8 cellular contexts compared by ENCODE assay signal in genomic region chr2:234488913-234489451, GRCh38.
DNase-seq lines count a peak whose midpoint lies in the region; ATAC-seq lines count a peak whose summit lies in the region.

No MANE protein-coding gene starts in this region.

- peak; percentile 77 for DNase-seq in activated T-cell treated with anti-CD3 and anti-CD28 coated beads, Interleukin-2, amount 50 U/mL, for 48 hours
- DNase-seq in stimulated activated CD4-positive, alpha-beta T cell treated with anti-CD3 and anti-CD28 coated beads, Interleukin-4, amount 100 ng/mL, for 1 hour = peak; percentile 48
- DNase-seq in NCI-H748 treated with DMSO at 0.1 percent for 48 hours (lab: John Stamatoyannopoulos, UW) = no peak
- no peak for DNase-seq in NCI-H1105 treated with DMSO at 0.1 percent for 48 hours (lab: John Stamatoyannopoulos, UW)
- DNase-seq in iPS-NIHi11 (ENCODE audit: low spot score) = no peak
- DNase-seq in DMS153 treated with DMSO at 0.1 percent for 48 hours (lab: John Stamatoyannopoulos, UW; ENCODE audit: unreplicated experiment) = no peak

- ATAC-seq in GM19372 (IDR thresholded peaks at IDR 0.05; ENCODE audit: low read depth, unreplicated experiment) = peak; percentile 50
- ATAC-seq in HG03432 (IDR thresholded peaks at IDR 0.05; ENCODE audit: unreplicated experiment) = peak; percentile 70

Comparison
In these comparisons a context has a peak if more than half of its experiments do, and no peak if none do; other contexts are left out.
1. DNase-seq: peak in activated T-cell treated with anti-CD3 and anti-CD28 coated beads, Interleukin-2, amount 50 U/mL, for 48 hours (2 of 2) and stimulated activated CD4-positive, alpha-beta T cell treated with anti-CD3 and anti-CD28 coated beads, Interleukin-4, amount 100 ng/mL, for 1 hour (single experiment); none in NCI-H748 treated with DMSO at 0.1 percent for 48 hours (single experiment), NCI-H1105 treated with DMSO at 0.1 percent for 48 hours (single experiment), iPS-NIHi11 (single experiment) and DMS153 treated with DMSO at 0.1 percent for 48 hours (single experiment).